ENCODE assay signal across 8 cellular contexts in genomic region chr21:27928534-27929093, GRCh38.
DNase-seq lines count a peak whose midpoint lies in the region; TF ChIP-seq lines count a peak whose summit lies in the region.
"Not testable (repeated sequence)": the region's sequence is repeated elsewhere in the genome, so short reads cannot be mapped to it uniquely, and the experiment has no call there.

No MANE protein-coding gene starts in this region.

- H4K20me1 ChIP-seq in mammary epithelial cell (ENCODE audit: insufficient read depth, low read length); smooth muscle cell (ENCODE audit: low read depth): not testable (repeated sequence)

- 84% methylated on average over 3 of the region's 3 CpGs for WGBS in mammary epithelial cell (ENCODE audit: low coverage, missing lambda C conversion rate)
- 69% methylated on average over 3 of the region's 3 CpGs for WGBS in smooth muscle cell (ENCODE audit: low lambda C conversion rate)

- not testable (repeated sequence) for BruUV-seq in mammary epithelial cell (replicated peaks; lab: Mats Ljungman, UMichigan)

- not testable (repeated sequence) for H3K9ac ChIP-seq in mammary epithelial cell (ENCODE audit: insufficient read depth, low read length); smooth muscle cell (ENCODE audit: low read depth)

- H2AFZ ChIP-seq in mammary epithelial cell (ENCODE audit: low read depth, low read length); smooth muscle cell (ENCODE audit: low read depth): not testable (repeated sequence)

- in situ Hi-C loops in mammary epithelial cell (cut with MboI; ENCODE audit: low sequenced_read_pairs in 2 of 2): not testable (repeated sequence)

- H3K9me3 ChIP-seq in mammary epithelial cell (replicated peaks; ENCODE audit: insufficient read depth, low read length); smooth muscle cell (replicated peaks; ENCODE audit: low read depth): not testable (repeated sequence)

- H3K27ac ChIP-seq in mammary epithelial cell (ENCODE audit: insufficient read depth, low read depth, low read length): not testable (repeated sequence)
- peak overlapping the region; percentile 42 for H3K27ac ChIP-seq in smooth muscle cell (ENCODE audit: low read depth)

- dilution Hi-C loops in mammary epithelial cell (cut with HindIII; ENCODE audit: low sequenced_read_pairs): not testable (repeated sequence)

- not testable (repeated sequence) for H3K4me2 ChIP-seq in mammary epithelial cell (ENCODE audit: insufficient read depth, low read depth, low read length); smooth muscle cell

- not testable (repeated sequence) for H3K4me3 ChIP-seq in HFF-Myc (replicated peaks; ENCODE audit: low read depth, low read length); NB4 (ENCODE audit: low read depth, low read length); mammary epithelial cell (replicated peaks in 1 of 3; ENCODE audit: insufficient read depth in 1 of 3, low read depth in 2 of 3, low read length in 3 of 3); smooth muscle cell

- H3K36me3 ChIP-seq in mammary epithelial cell (ENCODE audit: insufficient read depth, low read length); smooth muscle cell (ENCODE audit: low read depth): not testable (repeated sequence)

- CTCF ChIA-PET in mammary epithelial cell (lab: Charles Lee; ENCODE audit: low non-redundant PET): not testable (repeated sequence)

- not testable (repeated sequence) for TF ChIP-seq CTCF in HFF-Myc (IDR thresholded peaks at IDR 0.05; ENCODE audit: low read depth, low read length, missing control alignments); NB4 (IDR thresholded peaks at IDR 0.05; ENCODE audit: low read depth, low read length); mammary epithelial cell (conservative IDR thresholded peaks at IDR 0.05 in 1 of 2, IDR thresholded peaks at IDR 0.05 in 1 of 2; ENCODE audit: extremely low read depth in 1 of 2, insufficient read depth in 1 of 2, low read depth in 1 of 2, low read length in 2 of 2); smooth muscle cell (IDR thresholded peaks at IDR 0.05; ENCODE audit: borderline replicate concordance, insufficient read depth, poor library complexity, severe bottlenecking)

- H3K27me3 ChIP-seq in mammary epithelial cell (ENCODE audit: insufficient read depth, low read length); smooth muscle cell (ENCODE audit: low read depth): not testable (repeated sequence)

- intact Hi-C loops in mammary epithelial cell (cut with micrococcal nuclease): not testable (repeated sequence)

- not testable (repeated sequence) for H3K79me2 ChIP-seq in mammary epithelial cell (ENCODE audit: insufficient read depth, low read length); smooth muscle cell (ENCODE audit: low read depth)

- H3F3A ChIP-seq in smooth muscle cell (ENCODE audit: low read depth): not testable (repeated sequence)

- DNase-seq in AML-193 (lab: John Stamatoyannopoulos, UW) (peak; percentile 32 to 38), HFF-Myc (ENCODE audit: extremely low read depth, low read depth) (peak; percentile 72), NB4 (ENCODE audit: low read depth) (peak; percentile 38), SKM-1 (lab: John Stamatoyannopoulos, UW; ENCODE audit: unreplicated experiment) (peak; percentile 13), mammary epithelial cell (peak; percentile 47), fibroblast of the conjunctiva (ENCODE audit: low read depth) (peak; percentile 69), kidney tubule cell (ENCODE audit: low spot score) (peak; percentile 70)
- DNase-seq in smooth muscle cell (lab: John Stamatoyannopoulos, UW; ENCODE audit: unreplicated experiment): not testable (repeated sequence)

- not testable (repeated sequence) for H3K4me1 ChIP-seq in mammary epithelial cell (ENCODE audit: insufficient read depth, low read length); smooth muscle cell (ENCODE audit: low read depth)

- TF ChIP-seq POLR2A in NB4 (IDR thresholded peaks at IDR 0.05; ENCODE audit: extremely low read depth, insufficient read length): not testable (repeated sequence)
